In genomic region chr2:195326537-195326936, GRCh38 we compare ENCODE assay signal across 37 cellular contexts.
"Had no signal": no experiment of that assay in that cellular context is flagged by ENCODE, and none has a peak within 500 bp of the region (broad histone marks: within the 10 kb centered on the region; RNA-seq: fewer than 3 reads in every experiment).

No MANE protein-coding gene starts in this region.

- H3K4me1 Mint-ChIP-seq: activated CD4-positive, alpha-beta T cell treated with anti-CD3 and anti-CD28 coated beads, Interleukin-2, amount 10 ng/mL, durations not matched to agents 24 days and 14 days; activated naive CD8-positive, alpha-beta T cell treated with anti-CD3 and anti-CD28 coated beads for 36 hours; activated T-helper 17 cell treated with anti-CD3 and anti-CD28 coated beads, Interleukin-2, amount 50 U/mL, for 72 hours had no signal

- H3K4me3 Mint-ChIP-seq: activated B cell treated with CpG ODN at 0.5 μM for 24 hours; activated CD4-positive, alpha-beta memory T cell treated with anti-CD3 and anti-CD28 coated beads for 36 hours; activated CD4-positive, alpha-beta T cell treated with anti-CD3 and anti-CD28 coated beads, Interleukin-2, amount 10 ng/mL, durations not matched to agents 24 days and 14 days; activated CD8-positive, alpha-beta T cell treated with anti-CD3 and anti-CD28 coated beads for 36 hours; activated naive CD4-positive, alpha-beta T cell treated with anti-CD3 and anti-CD28 coated beads for 36 hours; activated naive CD8-positive, alpha-beta T cell treated with anti-CD3 and anti-CD28 coated beads for 36 hours; activated T-cell treated with anti-CD3 and anti-CD28 coated beads, Interleukin-2, amount 50 U/mL, for 4 hours; activated T-cell treated with anti-CD3 and anti-CD28 coated beads, Interleukin-2, amount 50 U/mL, for 72 hours; activated T-helper 1 cell treated with anti-CD3 and anti-CD28 coated beads, Interleukin-12 subunit alpha, Interleukin-12 subunit beta, Interleukin-2, Interleukin-4 antibody, amounts not matched to agents 30 ng/mL and 10 ng/mL and 1 ng/mL, durations not matched to agents 14 hours and 24 hours and 36 hours; activated T-helper 17 cell treated with anti-CD3 and anti-CD28 coated beads, Interleukin-2, amount 50 U/mL, for 72 hours; T-helper 1 cell treated with Interleukin-12 subunit alpha and Interleukin-12 subunit beta and Interleukin-4 antibody, amounts not matched to agents 30 μg/mL and 1 μg/mL, for 36 hours; T-helper 2 cell treated with Interferon-gamma antibody and Interleukin-4, amounts not matched to agents 5 μg/mL and 100 μg/mL, for 36 hours had no signal

- H3K4me1 ChIP-seq: adrenal gland, body of pancreas, breast epithelium had no signal

- H3K27me3 Mint-ChIP-seq: activated B cell treated with CpG ODN at 0.5 μM for 24 hours; activated CD4-positive, alpha-beta memory T cell treated with anti-CD3 and anti-CD28 coated beads for 36 hours; activated CD4-positive, alpha-beta T cell treated with anti-CD3 and anti-CD28 coated beads, Interleukin-2, amount 10 ng/mL, durations not matched to agents 24 days and 14 days; activated CD8-positive, alpha-beta T cell treated with anti-CD3 and anti-CD28 coated beads for 36 hours; activated naive CD8-positive, alpha-beta T cell treated with anti-CD3 and anti-CD28 coated beads for 36 hours had no signal

- H3K36me3 Mint-ChIP-seq: activated naive CD4-positive, alpha-beta T cell treated with anti-CD3 and anti-CD28 coated beads, Interleukin-2, amount 50 U/mL, for 72 hours had no signal

- H3K27ac Mint-ChIP-seq: activated B cell treated with CpG ODN at 0.5 μM for 24 hours; activated CD4-positive, alpha-beta memory T cell treated with anti-CD3 and anti-CD28 coated beads for 36 hours; activated CD4-positive, alpha-beta T cell treated with anti-CD3 and anti-CD28 coated beads, Interleukin-2, amount 10 ng/mL, durations not matched to agents 24 days and 14 days; activated CD8-positive, alpha-beta T cell treated with anti-CD3 and anti-CD28 coated beads for 36 hours; activated naive CD4-positive, alpha-beta T cell treated with anti-CD3 and anti-CD28 coated beads for 36 hours; activated naive CD4-positive, alpha-beta T cell treated with anti-CD3 and anti-CD28 coated beads, Interleukin-2, amount 50 U/mL, for 72 hours; activated naive CD8-positive, alpha-beta T cell treated with anti-CD3 and anti-CD28 coated beads for 36 hours; activated T-cell treated with anti-CD3 and anti-CD28 coated beads, Interleukin-2, amount 50 U/mL, for 72 hours; activated T-helper 1 cell treated with anti-CD3 and anti-CD28 coated beads, Interleukin-12 subunit alpha, Interleukin-12 subunit beta, Interleukin-2, Interleukin-4 antibody, amounts not matched to agents 30 ng/mL and 10 ng/mL and 1 ng/mL, durations not matched to agents 14 hours and 24 hours and 36 hours; activated T-helper 17 cell treated with anti-CD3 and anti-CD28 coated beads, Interleukin-2, amount 50 U/mL, for 72 hours; T-helper 1 cell treated with Interleukin-12 subunit alpha and Interleukin-12 subunit beta and Interleukin-4 antibody, amounts not matched to agents 30 μg/mL and 1 μg/mL, for 36 hours; T-helper 2 cell treated with Interferon-gamma antibody and Interleukin-4, amounts not matched to agents 5 μg/mL and 100 μg/mL, for 36 hours had no signal

- H3K9me3 Mint-ChIP-seq: activated T-cell treated with anti-CD3 and anti-CD28 coated beads, Interleukin-2, amount 50 U/mL, for 4 hours; activated T-helper 17 cell treated with anti-CD3 and anti-CD28 coated beads, Interleukin-2, amount 50 U/mL, for 72 hours had no signal

- H3K36me3 ChIP-seq: adrenal gland, brain microvascular endothelial cell had no signal

- DNase-seq: activated B cell treated with CpG ODN at 0.5 μM for 24 hours; activated CD4-positive, alpha-beta memory T cell treated with anti-CD3 and anti-CD28 coated beads for 36 hours; activated CD4-positive, alpha-beta T cell treated with anti-CD3 and anti-CD28 coated beads for 4 hours; activated CD4-positive, alpha-beta T cell treated with anti-CD3 and anti-CD28 coated beads, Interleukin-2, amount 10 ng/mL, durations not matched to agents 24 days and 14 days; activated CD4-positive, alpha-beta T cell treated with anti-CD3 and anti-CD28 coated beads, Interleukin-2, amount 50 U/mL, for 1 hour; activated CD4-positive, alpha-beta T cell treated with anti-CD3 and anti-CD28 coated beads, Interleukin-2, amount 50 U/mL, for 4 hours; activated CD4-positive, CD25-positive, alpha-beta regulatory T cell treated with anti-CD3 and anti-CD28 coated beads, Interleukin-2, amount 50 U/mL, for 72 hours; activated CD8-positive, alpha-beta memory T cell treated with anti-CD3 and anti-CD28 coated beads, Interleukin-2, amount 50 U/mL, for 4 hours; activated CD8-positive, alpha-beta T cell treated with anti-CD3 and anti-CD28 coated beads for 36 hours; activated effector memory CD4-positive, alpha-beta T cell treated with anti-CD3 and anti-CD28 coated beads, Interleukin-2, amount 50 U/mL, for 16 hours; activated gamma-delta T cell treated with Interleukin-2 at 50 U/mL for 16 hours; activated naive CD4-positive, alpha-beta T cell; activated naive CD4-positive, alpha-beta T cell treated with anti-CD3 and anti-CD28 coated beads for 36 hours; activated naive CD4-positive, alpha-beta T cell treated with anti-CD3 and anti-CD28 coated beads, Interleukin-2, amount 50 U/mL, for 16 hours; activated naive CD8-positive, alpha-beta T cell treated with anti-CD3 and anti-CD28 coated beads for 36 hours; activated T-cell treated with anti-CD3 and anti-CD28 coated beads for 4 hours; activated T-cell treated with anti-CD3 and anti-CD28 coated beads, Interleukin-2, amount 50 U/mL, for 1 hour; activated T-cell treated with anti-CD3 and anti-CD28 coated beads, Interleukin-2, amount 50 U/mL, for 4 hours; activated T-cell treated with anti-CD3 and anti-CD28 coated beads, Interleukin-2, amount 50 U/mL, for 72 hours; adrenal gland; amniotic stem cell; aorta; body of pancreas; brain microvascular endothelial cell; central memory CD4-positive, alpha-beta T cell; T-helper 1 cell; T-helper 2 cell; T-helper 9 cell had no signal

- H3K4me3 ChIP-seq: adrenal gland, body of pancreas, breast epithelium had no signal

- H3K27me3 ChIP-seq: adrenal gland, body of pancreas, brain microvascular endothelial cell, breast epithelium had no signal

- H3K27ac ChIP-seq: adrenal gland, body of pancreas, brain microvascular endothelial cell, breast epithelium, VCaP had no signal

- FAIRE-seq: astrocyte, TTC549 had no signal

- H3K9me3 ChIP-seq: adrenal gland, body of pancreas, breast epithelium had no signal

- ATAC-seq: activated CD8-positive, alpha-beta T cell treated with anti-CD3 and anti-CD28 coated beads for 36 hours; activated naive CD4-positive, alpha-beta T cell treated with anti-CD3 and anti-CD28 coated beads, Interleukin-2, amount 50 U/mL, for 72 hours; activated T-cell treated with anti-CD3 and anti-CD28 coated beads, Interleukin-2, amount 50 U/mL, for 4 hours; activated T-cell treated with anti-CD3 and anti-CD28 coated beads, Interleukin-2, amount 50 U/mL, for 72 hours; activated T-helper 17 cell treated with anti-CD3 and anti-CD28 coated beads, Interleukin-2, amount 50 U/mL, for 72 hours; body of pancreas had no signal
